Comparison of ENCODE assay signal across 8 cellular contexts in the genomic region with DNA sequence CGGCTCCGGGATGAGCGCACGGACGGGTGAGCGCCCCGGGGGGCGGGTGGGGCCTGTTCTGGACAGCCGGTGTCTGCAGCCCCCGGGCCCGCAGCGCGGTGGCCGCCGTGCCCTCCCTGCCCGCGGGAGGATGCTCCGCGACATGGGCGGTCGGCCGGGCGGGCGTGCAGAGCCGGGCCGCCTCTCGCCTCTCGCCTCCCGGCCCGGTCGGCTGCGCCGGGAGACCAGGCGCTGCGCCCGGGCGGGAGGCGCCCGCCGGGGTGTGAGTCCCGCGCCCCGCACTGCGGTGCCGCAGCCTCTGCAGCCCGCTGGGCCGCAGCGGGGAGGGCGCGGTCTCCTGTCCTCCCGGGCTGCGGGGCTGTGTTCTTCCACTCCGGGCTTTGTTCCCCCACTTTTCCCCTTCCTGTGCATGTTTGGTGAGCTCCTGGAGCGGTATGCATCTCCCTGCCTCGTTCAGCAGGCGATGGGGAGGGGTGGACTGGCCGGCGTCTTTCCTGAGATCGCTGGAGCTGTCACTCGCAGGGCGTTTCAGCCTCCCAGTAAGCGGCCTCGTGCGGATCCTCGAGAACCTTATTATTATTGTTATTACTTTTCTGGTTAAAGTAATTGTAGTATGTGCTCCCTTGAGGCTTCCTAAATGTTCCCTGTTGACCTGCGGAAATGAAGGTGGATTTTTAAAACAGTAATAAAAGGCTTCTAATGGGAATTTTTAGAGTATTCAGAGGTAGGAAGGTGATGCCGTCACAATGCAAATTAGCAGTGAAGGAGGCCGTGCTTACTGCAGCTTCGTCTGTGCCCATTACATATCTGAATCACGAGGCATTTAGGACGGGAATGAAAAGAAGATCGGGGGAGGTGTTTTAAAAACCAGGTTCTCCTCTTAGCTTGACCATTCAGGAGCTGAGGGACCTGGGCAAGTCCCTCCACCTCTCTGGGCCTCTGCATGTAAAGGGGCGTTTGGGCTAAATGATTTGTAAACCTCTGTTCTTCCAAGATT. TPM values are rescaled to one million over a fixed set of nuclear protein-coding genes. Genes with fewer than 3 reads are reported as not detected.
DNase-seq lines count a peak whose midpoint lies in the region; ATAC-seq, FAIRE-seq and TF ChIP-seq lines count a peak whose summit lies in the region.

No MANE protein-coding gene starts in this region.

- H3K9ac ChIP-seq in GM12878 (ENCODE audit: control insufficient read depth, insufficient read depth, low read length) (peak overlapping the region; percentile 52), skeletal muscle tissue (ENCODE audit: low read depth in 1 of 3, low read length in 3 of 3) (peak overlapping the region; percentile 36 to 72 (median 66))

- peaks cover 0 to 2% of the 10 kb centered on the region in 2 experiments; a peak in 1 of 4 replicates for H3K27me3 ChIP-seq in GM12878 (replicated peaks in 1 of 2; ENCODE audit: control insufficient read depth in 2 of 2, insufficient read depth in 2 of 2, low read length in 1 of 2)
- no peaks in the 10 kb centered on the region for H3K27me3 ChIP-seq in skeletal muscle tissue (ENCODE audit: control insufficient read depth in 3 of 3, insufficient read depth in 3 of 3, low read length in 3 of 3)

- intact Hi-C loops in GM12878 (cut with micrococcal nuclease; ENCODE audit: unreplicated experiment), result loop anchor here (2.0 kb wide), 1 partner anchor 19 kb away; no protein-coding TSS in a partner anchor

- SMC1A ChIA-PET in GM12878 (lab: Charles Lee; ENCODE audit: uncharacterized antibody, unreplicated experiment), result interaction anchor here (0.8 to 0.9 kb wide), 2 partner anchors 9 to 106 kb away, joined by 3 to 4 read pairs; no protein-coding TSS in a partner anchor

- H2AFZ ChIP-seq in GM12878 (ENCODE audit: control insufficient read depth, low read depth, low read length), result peak overlapping the region; percentile 86

- no peaks in the 10 kb centered on the region for H3K36me3 ChIP-seq in GM12878 (ENCODE audit: control insufficient read depth in 2 of 2, insufficient read depth in 2 of 2, low read length in 1 of 2)
- H3K36me3 ChIP-seq in skeletal muscle tissue (ENCODE audit: control insufficient read depth in 3 of 3, insufficient read depth in 3 of 3, low read length in 3 of 3), result no peaks in the 10 kb centered on the region

- H3K27ac ChIP-seq in GM12878 (ENCODE audit: control insufficient read depth, insufficient read depth), result no peak overlapping the region
- H3K27ac ChIP-seq in skeletal muscle tissue (ENCODE audit: low read depth, low read length), result no peak overlapping the region

- WGBS in GM12878 (ENCODE audit: insufficient coverage, insufficient replicate concordance, low lambda C conversion rate, missing lambda C conversion rate), result under 1% methylated on average over 51 of the region's 73 CpGs

- RAD21 ChIA-PET in GM12878 (lab: Charles Lee; ENCODE audit: unreplicated experiment), result interaction anchor here (0.5 to 2.0 kb wide), 3 partner anchors 15 to 67 kb away, joined by 3 to 7 read pairs (median 6); no protein-coding TSS in a partner anchor

- H3K4me2 ChIP-seq in GM12878 (ENCODE audit: control insufficient read depth, insufficient read depth), result peak overlapping the region; percentile 87

- no TSS peak for BruUV-seq in GM12878 (replicated peaks; lab: Mats Ljungman, UMichigan)

- no peak for TF ChIP-seq CTCF in GM12878 (IDR thresholded peaks at IDR 0.05 in 2 of 3, conservative IDR thresholded peaks at IDR 0.05 in 1 of 3; ENCODE audit: control insufficient read depth in 2 of 3, extremely low read depth in 1 of 3, insufficient read depth in 1 of 3, low read depth in 3 of 3, low read length in 3 of 3)

- H3K9me3 ChIP-seq in GM12878 (replicated peaks; ENCODE audit: control insufficient read depth, insufficient read depth, low read length) (no peaks in the 10 kb centered on the region), skeletal muscle tissue (ENCODE audit: control insufficient read depth in 3 of 3, low read length in 3 of 3) (no peaks in the 10 kb centered on the region)

- FAIRE-seq in GM12878 (lab: Jason Lieb, UNC), result peak; percentile 38

- in situ Hi-C loops in GM12878 (cut with MboI), result no loop called here

- no peak for TF ChIP-seq RAD21 in GM12878 (IDR thresholded peaks at IDR 0.05; ENCODE audit: insufficient read depth, low read depth, low read length)

- ATAC-seq in HG02798 (IDR thresholded peaks at IDR 0.05; ENCODE audit: poor library complexity, unreplicated experiment), result peak; percentile 39
- peak; percentile 54 for ATAC-seq in GM12878

- no peak for TF ChIP-seq EP300 in GM12878 (IDR thresholded peaks at IDR 0.05; ENCODE audit: borderline replicate concordance in 1 of 2, control insufficient read depth in 1 of 2, low read depth in 2 of 2, low read length in 2 of 2)

- no peak for TF ChIP-seq POLR2A in GM12878 (IDR thresholded peaks at IDR 0.05; ENCODE audit: low read depth, low read length)

- H3K79me2 ChIP-seq in GM12878 (ENCODE audit: control insufficient read depth, insufficient read depth, low read length), result no peaks in the 10 kb centered on the region

- DNase-seq in stimulated activated CD4-positive, alpha-beta T cell treated with anti-CD3 and anti-CD28 coated beads, Interleukin-4, amount 100 ng/mL, for 24 hours, result peak; percentile 20
- DNase-seq in stimulated activated CD4-positive, alpha-beta T cell treated with anti-CD3 and anti-CD28 coated beads, Interleukin-2, amount 100 ng/mL, for 48 hours, result no peak
- DNase-seq in NCI-H748 (lab: John Stamatoyannopoulos, UW; ENCODE audit: unreplicated experiment) (peak; percentile 62), GM12878 (ENCODE audit: low read depth, low spot score) (no peak), iPS-NIHi11 (ENCODE audit: low spot score) (peak; percentile 53), HPDE6-E6E7 (ENCODE audit: extremely low spot score) (no peak)

- H4K20me1 ChIP-seq in GM12878 (ENCODE audit: control insufficient read depth, insufficient read depth), result no peaks in the 10 kb centered on the region

- H3K4me3 ChIP-seq in GM12878 (peak overlapping the region; percentile 89), skeletal muscle tissue (ENCODE audit: low read length in 3 of 3) (peak overlapping the region; percentile 80 to 84 (median 83))

- CTCF ChIA-PET in GM12878 (lab: Yijun Ruan, JAX), result interaction anchor here (1.0 to 1.5 kb wide), 2 partner anchors 9 to 102 kb away, joined by 4 to 7 read pairs; no protein-coding TSS in a partner anchor

- H3K4me1 ChIP-seq in GM12878 (ENCODE audit: control insufficient read depth, insufficient read depth, low read length) (no peaks in the 10 kb centered on the region), skeletal muscle tissue (ENCODE audit: control insufficient read depth in 3 of 3, insufficient read depth in 3 of 3, low read length in 3 of 3) (peaks cover 7 to 14% (median 13%) of the 10 kb centered on the region in 3 donors)

- POLR2A ChIA-PET in GM12878 (lab: Charles Lee), result no interaction called here

TF ChIP-seq in GM12878, 131 proteins besides CTCF, POLR2A, EP300 and RAD21 (continues in another document):
- TF ChIP-seq ZNF622 (IDR thresholded peaks at IDR 0.05), result no peak

RNA-seq across cellular contexts. Expression of a gene that starts 0.6 kb away (rescaled TPM):
- total RNA-seq in GM12878 (2013; cell fraction: nucleolus; rRNA removed), result 8.5 and 10.5 TPM in 2 replicates
- total RNA-seq in GM12878 (2014; rRNA removed), result 9.1 and 10.8 TPM in 2 replicates
- 12.6 and 13.9 TPM in 2 replicates for total RNA-seq in GM12878 (2014; rRNA removed; fragmentation: Illumina TruSeq; extraction: Trizol)
- 13.0 and 15.2 TPM in 2 replicates for total RNA-seq in GM12878 (2021)
- polyA plus RNA-seq in GM12878 (2011; ENCODE audit: low read depth), result 4.4 TPM
- polyA plus RNA-seq in GM12878 (2011; rRNA removed), result 0.61 and 0.66 TPM in 2 replicates
- polyA plus RNA-seq in GM12878 (2011; cell fraction: cytosol; rRNA removed), result 0.22 and 0.24 TPM in 2 replicates
- 0.54 and 0.86 TPM in 2 replicates for polyA plus RNA-seq in GM12878 (2011; cell fraction: nucleus; rRNA removed)
- polyA plus RNA-seq in GM12878 (2012), result 1.0 and 1.8 TPM in 2 replicates
- 10.5 and 16.0 TPM in 2 replicates for polyA plus RNA-seq in GM12878 (2014; fragmentation: Illumina TruSeq; extraction: Trizol)
- 1 to 10 TPM; 1.6 to 1.7 TPM for polyA plus RNA-seq in GM12878 (2014; fragmentation: Nextera tagmentation; extraction: Ambion mirVana)
- 6.9 and 7.6 TPM in 2 replicates for polyA plus RNA-seq in GM12878 (2014; rRNA removed)
- polyA plus RNA-seq in GM12878 (2016; fragmentation: Nextera tagmentation; extraction: Ambion mirVana), result 1 to 10 TPM; 4.7 to 5.1 TPM
- polyA minus RNA-seq in GM12878 (2011; rRNA and poly(A)+ RNA removed), result 0.41 and 0.59 TPM in 2 replicates
- polyA minus RNA-seq in GM12878 (2011; cell fraction: cytosol; rRNA and poly(A)+ RNA removed), result 0.13 TPM in 1 of 2 replicates, not detected in the other
- polyA minus RNA-seq in GM12878 (2011; cell fraction: nucleus; rRNA and poly(A)+ RNA removed), result 0.36 and 0.86 TPM in 2 replicates
- total RNA-seq in skeletal muscle tissue, result 8.4 TPM

RNA-seq across cellular contexts. Expression of a gene that starts 14.5 kb away (rescaled TPM):
- 6.2 and 7.8 TPM in 2 replicates for total RNA-seq in GM12878 (2013; cell fraction: nucleolus; rRNA removed)
- total RNA-seq in GM12878 (2014; rRNA removed) (36.8 and 51.3 TPM in 2 replicates), GM12878 (2014; rRNA removed; fragmentation: Illumina TruSeq; extraction: Trizol) (42.4 and 44.4 TPM in 2 replicates), GM12878 (2021) (41.9 and 42.1 TPM in 2 replicates), skeletal muscle tissue (9.4 TPM)
- polyA plus RNA-seq in GM12878 (2011; ENCODE audit: low read depth), result 10.6 TPM
- polyA plus RNA-seq in GM12878 (2011; rRNA removed) (61.2 and 96.0 TPM in 2 replicates), GM12878 (2014; fragmentation: Illumina TruSeq; extraction: Trizol) (40.3 and 50.4 TPM in 2 replicates), GM12878 (2014; fragmentation: Nextera tagmentation; extraction: Ambion mirVana) (10 to 100 TPM; 30.5 to 61.3 TPM), GM12878 (2014; rRNA removed) (40.9 and 48.5 TPM in 2 replicates), GM12878 (2016; fragmentation: Nextera tagmentation; extraction: Ambion mirVana) (10 to 100 TPM; 49.4 to 54.9 TPM)
- 19.3 and 34.3 TPM in 2 replicates for polyA plus RNA-seq in GM12878 (2011; cell fraction: cytosol; rRNA removed)
- 18.3 and 18.4 TPM in 2 replicates for polyA plus RNA-seq in GM12878 (2011; cell fraction: nucleus; rRNA removed)
- polyA plus RNA-seq in GM12878 (2012), result 12.4 and 16.1 TPM in 2 replicates
- polyA minus RNA-seq in GM12878 (2011; rRNA and poly(A)+ RNA removed), result 8.7 and 9.4 TPM in 2 replicates
- polyA minus RNA-seq in GM12878 (2011; cell fraction: cytosol; rRNA and poly(A)+ RNA removed), result 5.3 and 8.7 TPM in 2 replicates
- polyA minus RNA-seq in GM12878 (2011; cell fraction: nucleus; rRNA and poly(A)+ RNA removed), result 3.6 and 6.5 TPM in 2 replicates

Comparison
In these comparisons a context has a peak if more than half of its experiments do, and no peak if none do; other contexts are left out.
1. DNase-seq: peak in stimulated activated CD4-positive, alpha-beta T cell treated with anti-CD3 and anti-CD28 coated beads, Interleukin-4, amount 100 ng/mL, for 24 hours (single experiment), NCI-H748 (single experiment) and iPS-NIHi11 (single experiment); none in stimulated activated CD4-positive, alpha-beta T cell treated with anti-CD3 and anti-CD28 coated beads, Interleukin-2, amount 100 ng/mL, for 48 hours (0 of 2), GM12878 (single experiment) and HPDE6-E6E7 (single experiment).